ENCODE assay signal across 18 cellular contexts in the genomic region with DNA sequence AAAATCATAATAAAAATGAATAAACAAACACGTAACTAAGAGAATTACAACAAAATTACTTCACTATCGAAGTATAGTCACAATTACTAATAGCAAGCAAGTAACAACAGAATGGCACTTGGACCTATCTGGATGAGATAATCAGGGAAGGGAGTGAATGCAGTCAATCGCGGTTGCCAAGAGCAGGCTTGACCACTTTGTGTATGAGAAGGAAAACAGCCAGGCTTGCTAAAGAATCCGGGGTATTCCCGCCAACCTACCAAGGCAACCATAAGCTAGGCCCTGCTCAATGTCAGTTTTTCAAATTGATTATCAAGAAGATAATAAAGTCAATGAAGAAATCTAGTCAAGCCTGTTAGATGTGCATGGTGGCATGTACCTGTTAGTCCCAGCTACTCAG. TPM values are rescaled to one million over a fixed set of nuclear protein-coding genes. Genes with fewer than 3 reads are reported as not detected.
DNase-seq lines count a peak whose midpoint lies in the region; ATAC-seq, FAIRE-seq and TF ChIP-seq lines count a peak whose summit lies in the region.
"Had no signal": no experiment of that assay in that cellular context is flagged by ENCODE, and none has a peak within 500 bp of the region (broad histone marks: within the 10 kb centered on the region; RNA-seq: fewer than 3 reads in every experiment).

No MANE protein-coding gene starts in this region.

- peak; percentile 14 for DNase-seq in activated CD8-positive, alpha-beta memory T cell treated with anti-CD3 and anti-CD28 coated beads, Interleukin-2, amount 10 ng/mL, durations not matched to agents 7 days and 5 days
- DNase-seq in activated CD8-positive, alpha-beta memory T cell treated with anti-CD3 and anti-CD28 coated beads for 24 hours, result no peak
- DNase-seq in mucosa of gallbladder (ENCODE audit: low spot score), result peak; percentile 32
- DNase-seq in type B pancreatic cell (ENCODE audit: extremely low spot score, unreplicated experiment), result no peak
- no peak for DNase-seq in NK-92 treated with Interleukin-12 subunit alpha and Interleukin-12 subunit beta, amount 100 ng/mL, for 24 hours (lab: John Stamatoyannopoulos, UW)
- DNase-seq in NCI-H1105 treated with DMSO at 0.1 percent for 48 hours (lab: John Stamatoyannopoulos, UW), result no peak
- DNase-seq in small intestine, result no peak
- DNase-seq: AML-193; CD4-positive, alpha-beta memory T cell; DMS79 treated with DMSO at 0.1 percent for 48 hours; GF-D8; GOT3; H7; HFFc6 had no signal

- H3K9me3 Mint-ChIP-seq in activated CD8-positive, alpha-beta memory T cell treated with anti-CD3 and anti-CD28 coated beads, Interleukin-2, amount 10 ng/mL, durations not matched to agents 7 days and 5 days (ENCODE audit: low read depth), result no peaks in the 10 kb centered on the region
- peaks cover 8% of the 10 kb centered on the region for H3K9me3 Mint-ChIP-seq in type B pancreatic cell
- H3K9me3 Mint-ChIP-seq: HFFc6 had no signal

- no peak overlapping the region for H3K27ac ChIP-seq in small intestine (ENCODE audit: low read depth in 1 of 2, low read length in 1 of 2)
- H3K27ac ChIP-seq: 22Rv1, A549 had no signal

- WGBS in small intestine, 3 donors, result 79 to 93% (median 83%) methylated on average over 6 of the region's 6 CpGs

- no peaks in the 10 kb centered on the region for H3K36me3 ChIP-seq in small intestine (ENCODE audit: control insufficient read depth in 2 of 2, insufficient read depth in 2 of 2, low read length in 2 of 2)

- no peak for ATAC-seq in activated CD8-positive, alpha-beta memory T cell treated with anti-CD3 and anti-CD28 coated beads, Interleukin-2, amount 10 ng/mL, durations not matched to agents 7 days and 5 days
- ATAC-seq: HCT116 had no signal

- H3K9me3 ChIP-seq in small intestine (ENCODE audit: control insufficient read depth, low read depth), result no peaks in the 10 kb centered on the region

- H3K4me3 ChIP-seq in small intestine (ENCODE audit: low read depth in 1 of 2, low read length in 2 of 2), result no peak overlapping the region
- H3K4me3 ChIP-seq: A549 had no signal

- TF ChIP-seq CTCF in type B pancreatic cell (conservative IDR thresholded peaks at IDR 0.05), result no peak

- H3K36me3 Mint-ChIP-seq in activated CD8-positive, alpha-beta memory T cell treated with anti-CD3 and anti-CD28 coated beads, Interleukin-2, amount 10 ng/mL, durations not matched to agents 7 days and 5 days, result no peaks in the 10 kb centered on the region
- peaks cover 15% of the 10 kb centered on the region for H3K36me3 Mint-ChIP-seq in type B pancreatic cell
- H3K36me3 Mint-ChIP-seq: CD14-positive monocyte; CD4-positive, alpha-beta memory T cell had no signal

- no peak overlapping the region for H3K27ac Mint-ChIP-seq in activated CD8-positive, alpha-beta memory T cell treated with anti-CD3 and anti-CD28 coated beads, Interleukin-2, amount 10 ng/mL, durations not matched to agents 7 days and 5 days
- H3K27ac Mint-ChIP-seq in type B pancreatic cell, result peak overlapping the region; percentile 21
- H3K27ac Mint-ChIP-seq: CD14-positive monocyte; CD4-positive, alpha-beta memory T cell; HFFc6 had no signal

- CTCF ChIA-PET in activated CD8-positive, alpha-beta memory T cell treated with anti-CD3 and anti-CD28 coated beads, Interleukin-2, amount 10 ng/mL, durations not matched to agents 7 days and 5 days (lab: Charles Lee), result no interaction called here

- no peaks in the 10 kb centered on the region for H3K4me1 ChIP-seq in small intestine (ENCODE audit: control insufficient read depth in 2 of 2, insufficient read depth in 1 of 2, low read depth in 1 of 2, low read length in 1 of 2)

- no peak for FAIRE-seq in small intestine (lab: Jason Lieb, UNC)
- FAIRE-seq: A549 had no signal

- H3K27me3 ChIP-seq in small intestine (ENCODE audit: control insufficient read depth in 2 of 2, insufficient read depth in 2 of 2, low read length in 2 of 2), result no peaks in the 10 kb centered on the region

- no peaks in the 10 kb centered on the region for H3K27me3 Mint-ChIP-seq in activated CD8-positive, alpha-beta memory T cell treated with anti-CD3 and anti-CD28 coated beads, Interleukin-2, amount 10 ng/mL, durations not matched to agents 7 days and 5 days
- no peaks in the 10 kb centered on the region for H3K27me3 Mint-ChIP-seq in type B pancreatic cell

- no peak overlapping the region for H3K4me3 Mint-ChIP-seq in activated CD8-positive, alpha-beta memory T cell treated with anti-CD3 and anti-CD28 coated beads, Interleukin-2, amount 10 ng/mL, durations not matched to agents 7 days and 5 days
- H3K4me3 Mint-ChIP-seq in type B pancreatic cell, result no peak overlapping the region
- H3K4me3 Mint-ChIP-seq: CD14-positive monocyte; CD4-positive, alpha-beta memory T cell; HFFc6 had no signal

- H3K4me1 Mint-ChIP-seq in activated CD8-positive, alpha-beta memory T cell treated with anti-CD3 and anti-CD28 coated beads, Interleukin-2, amount 10 ng/mL, durations not matched to agents 7 days and 5 days, result no peaks in the 10 kb centered on the region
- H3K4me1 Mint-ChIP-seq in type B pancreatic cell (ENCODE audit: unreplicated experiment), result no peaks in the 10 kb centered on the region
- H3K4me1 Mint-ChIP-seq: CD4-positive, alpha-beta memory T cell had no signal

RNA-seq across cellular contexts. Expression of gene PXDC1, which starts 39.7 kb away (rescaled TPM):
- under 1 TPM in 1 of 2 experiments, not detected in 1; 0.47 TPM for total RNA-seq in activated CD8-positive, alpha-beta memory T cell treated with anti-CD3 and anti-CD28 coated beads, Interleukin-2, amount 10 ng/mL, durations not matched to agents 7 days and 5 days
- total RNA-seq in mucosa of gallbladder (48.4 TPM), type B pancreatic cell (ENCODE audit: low replicate concordance) (23.6 and 57.2 TPM in 2 replicates)
- 10 to 100 TPM; 21.6 to 97.5 (median 89.5) TPM for polyA plus RNA-seq in small intestine
- polyA plus RNA-seq: CD4-positive, alpha-beta memory T cell had no signal

Comparison
In these comparisons a context has a peak if more than half of its experiments do, and no peak if none do; other contexts are left out.
1. DNase-seq: peak in activated CD8-positive, alpha-beta memory T cell treated with anti-CD3 and anti-CD28 coated beads, Interleukin-2, amount 10 ng/mL, durations not matched to agents 7 days and 5 days (single experiment) and mucosa of gallbladder (single experiment); none in activated CD8-positive, alpha-beta memory T cell treated with anti-CD3 and anti-CD28 coated beads for 24 hours (single experiment), type B pancreatic cell (single experiment), NK-92 treated with Interleukin-12 subunit alpha and Interleukin-12 subunit beta, amount 100 ng/mL, for 24 hours (single experiment), NCI-H1105 treated with DMSO at 0.1 percent for 48 hours (single experiment) and small intestine (single experiment).
2. RNA of gene PXDC1, which starts 39.7 kb away (total RNA-seq): 48.4 TPM in mucosa of gallbladder (single experiment) and 23.6 to 57.2 TPM in type B pancreatic cell; 0.47 TPM in activated CD8-positive, alpha-beta memory T cell treated with anti-CD3 and anti-CD28 coated beads, Interleukin-2, amount 10 ng/mL, durations not matched to agents 7 days and 5 days; every median in the first group is over 10 times any median in the second.